28 cellular contexts compared by ENCODE assay signal in genomic region chr1:206438554-206438953, GRCh38.
"Had no signal": no experiment of that assay in that cellular context is flagged by ENCODE, and none has a peak within 500 bp of the region (broad histone marks: within the 10 kb centered on the region; RNA-seq: fewer than 3 reads in every experiment).

No MANE protein-coding gene starts in this region.

- H3K9me3 ChIP-seq: esophagus muscularis mucosa, gastroesophageal sphincter, heart left ventricle, left lung, lower lobe of right lung, mucosa of descending colon had no signal

- H3K27ac ChIP-seq: coronary artery, dorsolateral prefrontal cortex, esophagus muscularis mucosa, foreskin keratinocyte, gastroesophageal sphincter, heart left ventricle, hepatocyte, left lung, lower lobe of right lung had no signal

- ATAC-seq: foreskin keratinocyte, gastroesophageal sphincter, heart left ventricle, left colon, left lung, left ventricle myocardium superior, lower lobe of right lung, mucosa of descending colon had no signal

- DNase-seq: dermis blood vessel endothelial cell; dorsolateral prefrontal cortex; effector CD4-positive, alpha-beta T cell; effector memory CD4-positive, alpha-beta T cell; endodermal cell; foreskin keratinocyte; heart left ventricle; hypothalamus; immature natural killer cell; islet precursor cell; kidney; kidney glomerular epithelial cell; left colon; left lung; left ventricle myocardium superior; lower lobe of right lung; mesenchymal stem cell; mucosa of descending colon; naive B cell had no signal

- H3K4me1 Mint-ChIP-seq: immature natural killer cell, mesothelial cell of epicardium, naive B cell had no signal

- H3K27me3 Mint-ChIP-seq: naive B cell had no signal

- H2AFZ ChIP-seq: hepatocyte had no signal

- H3K79me2 ChIP-seq: hepatocyte had no signal

- H3K4me3 ChIP-seq: coronary artery, dorsolateral prefrontal cortex, esophagus muscularis mucosa, gastroesophageal sphincter, heart left ventricle, hepatocyte, left lung, lower lobe of right lung, mucosa of descending colon had no signal

- H3K4me2 ChIP-seq: hepatocyte had no signal

- FAIRE-seq: colon, endometrium, endothelial cell of umbilical vein, frontal cortex, kidney had no signal

- H3K4me3 Mint-ChIP-seq: endodermal cell, immature natural killer cell, mesothelial cell of epicardium had no signal

- H3K27me3 ChIP-seq: dorsolateral prefrontal cortex, esophagus muscularis mucosa, foreskin keratinocyte, gastroesophageal sphincter, heart left ventricle, hepatocyte, left lung had no signal

- H3K9me3 Mint-ChIP-seq: endodermal cell, immature natural killer cell, mesothelial cell of epicardium, naive B cell had no signal

- H3K4me1 ChIP-seq: esophagus muscularis mucosa, gastroesophageal sphincter, heart left ventricle, left lung, lower lobe of right lung had no signal

- H3K27ac Mint-ChIP-seq: endodermal cell, immature natural killer cell, mesothelial cell of epicardium had no signal
